1 cellular context compared by ENCODE assay signal in the genomic region with DNA sequence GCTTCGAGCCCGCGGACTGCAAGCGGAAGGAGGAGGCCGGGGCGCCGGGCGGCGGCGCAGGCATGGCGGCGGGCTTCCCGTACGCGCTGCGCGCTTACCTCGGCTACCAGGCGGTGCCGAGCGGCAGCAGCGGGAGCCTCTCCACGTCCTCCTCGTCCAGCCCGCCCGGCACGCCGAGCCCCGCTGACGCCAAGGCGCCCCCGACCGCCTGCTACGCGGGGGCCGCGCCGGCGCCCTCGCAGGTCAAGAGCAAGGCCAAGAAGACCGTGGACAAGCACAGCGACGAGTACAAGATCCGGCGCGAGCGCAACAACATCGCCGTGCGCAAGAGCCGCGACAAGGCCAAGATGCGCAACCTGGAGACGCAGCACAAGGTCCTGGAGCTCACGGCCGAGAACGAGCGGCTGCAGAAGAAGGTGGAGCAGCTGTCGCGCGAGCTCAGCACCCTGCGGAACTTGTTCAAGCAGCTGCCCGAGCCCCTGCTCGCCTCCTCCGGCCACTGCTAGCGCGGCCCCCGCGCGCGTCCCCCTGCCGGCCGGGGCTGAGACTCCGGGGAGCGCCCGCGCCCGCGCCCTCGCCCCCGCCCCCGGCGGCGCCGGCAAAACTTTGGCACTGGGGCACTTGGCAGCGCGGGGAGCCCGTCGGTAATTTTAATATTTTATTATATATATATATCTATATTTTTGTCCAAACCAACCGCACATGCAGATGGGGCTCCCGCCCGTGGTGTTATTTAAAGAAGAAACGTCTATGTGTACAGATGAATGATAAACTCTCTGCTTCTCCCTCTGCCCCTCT.
TF ChIP-seq lines count a peak whose summit lies in the region.

No MANE protein-coding gene starts in this region.

TF ChIP-seq in HEK293T, 16 proteins besides CTCF, POLR2A, EP300 and RAD21 (continued from another document):
- no peak for TF ChIP-seq ELF4 (IDR thresholded peaks at IDR 0.05)
- no peak for TF ChIP-seq HDGF (IDR thresholded peaks at IDR 0.05; ENCODE audit: borderline replicate concordance)
- TF ChIP-seq NFRKB (IDR thresholded peaks at IDR 0.05) = no peak
